Comparison of ENCODE assay signal across 9 cellular contexts in the genomic region with DNA sequence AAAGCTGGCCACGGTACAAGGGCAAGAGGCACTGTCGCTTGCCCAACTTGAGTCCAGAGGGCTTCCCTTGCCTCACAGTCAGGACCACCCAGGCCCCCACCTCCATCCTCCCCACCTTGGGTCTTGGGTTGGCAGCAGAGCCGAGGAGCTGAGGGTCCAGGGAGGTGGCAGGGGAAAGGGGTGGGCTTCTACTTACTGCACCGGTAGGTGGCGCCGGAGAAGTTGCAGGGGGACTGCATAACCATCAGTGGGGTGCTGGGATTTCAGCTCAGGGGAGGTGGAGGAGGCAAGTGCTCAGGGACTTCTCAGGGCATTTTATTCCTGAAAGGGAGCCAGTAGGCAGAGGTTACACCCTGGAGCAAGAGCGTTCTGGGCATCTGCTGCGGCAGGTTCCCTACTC. TPM values are rescaled to one million over a fixed set of nuclear protein-coding genes. Genes with fewer than 3 reads are reported as not detected.
DNase-seq lines count a peak whose midpoint lies in the region; ATAC-seq, FAIRE-seq and TF ChIP-seq lines count a peak whose summit lies in the region.
"Had no signal": no experiment of that assay in that cellular context is flagged by ENCODE, and none has a peak within 500 bp of the region (broad histone marks: within the 10 kb centered on the region; RNA-seq: fewer than 3 reads in every experiment).

No MANE protein-coding gene starts in this region.

- TF ChIP-seq CTCF in Peyer's patch (IDR thresholded peaks at IDR 0.05) (peak in 1 of 6 experiments; percentile 29), cardiac fibroblast (IDR thresholded peaks at IDR 0.05; ENCODE audit: low read depth, low read length) (peak; percentile 68)

- no peaks in the 10 kb centered on the region for H3K4me1 ChIP-seq in Peyer's patch

- no peak for ATAC-seq in GM21367 (IDR thresholded peaks at IDR 0.05; ENCODE audit: unreplicated experiment)
- ATAC-seq: left colon had no signal

- no peak for DNase-seq in GM12891 (ENCODE audit: insufficient read length, low spot score)
- DNase-seq in Peyer's patch: peak; percentile 20 to 56 (median 50)
- DNase-seq in cardiac fibroblast (ENCODE audit: low read depth in 2 of 2): peak; percentile 33 to 63
- peak; percentile 64 for DNase-seq in medulla oblongata (ENCODE audit: extremely low spot score)
- DNase-seq in NCI-H510A (lab: John Stamatoyannopoulos, UW): no peak
- no peak for DNase-seq in LoVo (ENCODE audit: low spot score)
- no peak for DNase-seq in NCI-H345 (lab: John Stamatoyannopoulos, UW)

- H3K9me3 ChIP-seq in Peyer's patch: no peaks in the 10 kb centered on the region

- TF ChIP-seq POLR2A in GM12891 (IDR thresholded peaks at IDR 0.05; ENCODE audit: low read depth, low read length) (no peak), Peyer's patch (IDR thresholded peaks at IDR 0.05) (no peak)

- H3K36me3 ChIP-seq in Peyer's patch: no peaks in the 10 kb centered on the region

- peak; percentile 57 for FAIRE-seq in GM12891 (lab: Jason Lieb, UNC)

- H3K27ac ChIP-seq in Peyer's patch: no peak overlapping the region

- no peaks in the 10 kb centered on the region for H3K27me3 ChIP-seq in Peyer's patch

- H3K4me3 ChIP-seq in Peyer's patch (no peak overlapping the region), cardiac fibroblast (replicated peaks in 1 of 2; ENCODE audit: low read depth in 2 of 2, low read length in 2 of 2) (no peak overlapping the region)

TF ChIP-seq in GM12891, 5 proteins besides CTCF, POLR2A, EP300 and RAD21:
- no peak for TF ChIP-seq POLR2AphosphoS5 (IDR thresholded peaks at IDR 0.05; ENCODE audit: low read depth, low read length)
- TF ChIP-seq POU2F2 (IDR thresholded peaks at IDR 0.05; ENCODE audit: low read depth, low read length): no peak
- TF ChIP-seq SPI1 (IDR thresholded peaks at IDR 0.05; ENCODE audit: low read depth, low read length): no peak
- no peak for TF ChIP-seq TAF1 (IDR thresholded peaks at IDR 0.05; ENCODE audit: low read depth, low read length)
- TF ChIP-seq PAX5 (IDR thresholded peaks at IDR 0.05; ENCODE audit: insufficient read depth, low read length, severe bottlenecking): no peak

RNA-seq across cellular contexts. Expression of a gene that starts 44.0 kb away (rescaled TPM):
- 1.3 TPM for polyA plus RNA-seq in GM12891 (2012; ENCODE audit: low read depth, missing spikeins)
- 10 to 100 TPM in 3 of 4 donors, 1 to 10 TPM in 1; 3.5 to 22.8 (median 17.9) TPM for total RNA-seq in Peyer's patch

RNA-seq across cellular contexts. Expression of a gene that starts 56.8 kb away (rescaled TPM):
- 0.42 TPM for polyA plus RNA-seq in GM12891 (2012; ENCODE audit: low read depth, missing spikeins)
- 10 to 100 TPM in 1 of 4 donors, 1 to 10 TPM in 2, under 1 TPM in 1; 0.95 to 26.4 (median 2.2) TPM for total RNA-seq in Peyer's patch

Comparison
In these comparisons a context has a peak if more than half of its experiments do, and no peak if none do; other contexts are left out.
1. DNase-seq: peak in Peyer's patch (3 of 3), cardiac fibroblast (2 of 2) and medulla oblongata (single experiment); none in GM12891 (single experiment), NCI-H510A (single experiment), LoVo (single experiment) and NCI-H345 (single experiment).